ENCODE assay signal across 7 cellular contexts in the genomic region with DNA sequence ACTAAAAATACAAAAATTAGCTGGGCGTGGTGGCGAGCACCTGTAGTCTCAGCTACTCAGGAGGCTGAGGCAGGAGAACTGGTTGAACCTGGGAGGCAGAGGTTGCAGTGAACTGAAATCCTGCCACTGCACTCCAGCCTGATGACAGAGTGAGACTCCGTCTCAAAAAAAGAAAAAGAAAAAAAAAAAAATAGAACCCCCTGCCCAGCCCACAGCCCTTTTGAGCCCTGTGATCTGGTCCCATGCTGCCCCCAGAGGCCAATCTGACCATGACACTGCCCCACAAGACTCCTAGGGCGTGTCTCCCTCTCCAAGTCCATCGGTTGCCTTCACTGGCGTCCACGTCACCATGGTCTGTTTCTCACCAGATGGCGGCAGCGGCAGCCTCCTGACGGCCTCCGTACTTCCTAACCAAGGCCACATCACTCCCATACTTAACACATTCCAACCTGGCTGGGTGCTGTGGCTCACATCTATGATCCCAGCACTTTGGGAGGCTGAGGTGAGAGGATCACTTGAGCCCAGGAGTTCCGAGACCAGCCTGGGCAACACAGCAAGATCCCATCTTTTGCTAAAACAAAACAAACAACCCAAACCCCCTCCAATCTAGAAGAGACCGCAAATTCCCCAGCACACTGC. TPM values are rescaled to one million over a fixed set of nuclear protein-coding genes. Genes with fewer than 3 reads are reported as not detected.
A peak's percentile ranks its signal among the peaks of the same experiment; 100 is the strongest.
DNase-seq lines count a peak whose midpoint lies in the region; ATAC-seq and TF ChIP-seq lines count a peak whose summit lies in the region.

No MANE protein-coding gene starts in this region.

- H3K36me3 ChIP-seq in DOHH2 (ENCODE audit: control insufficient read depth, low read length) (peaks cover 32% of the 10 kb centered on the region), heart right ventricle (peaks cover 0 to 54% (median 18%) of the 10 kb centered on the region in 9 donors)

- peak; percentile 80 for TF ChIP-seq CTCF in DOHH2 (IDR thresholded peaks at IDR 0.05; ENCODE audit: low read depth, low read length, poor library complexity, severe bottlenecking)
- peak in 8 of 9 donors; percentile 23 to 56 (median 49) for TF ChIP-seq CTCF in heart right ventricle (IDR thresholded peaks at IDR 0.05)

- ATAC-seq in heart right ventricle = peak in 1 of 8 donors; percentile 26

- H3K4me1 ChIP-seq in DOHH2 (ENCODE audit: control insufficient read depth, low read length) (peaks cover 5% of the 10 kb centered on the region), heart right ventricle (peaks cover 0 to 6% (median 0%) of the 10 kb centered on the region in 9 donors)

- H3F3A ChIP-seq in DOHH2 (ENCODE audit: control insufficient read depth, insufficient read depth) = no peaks in the 10 kb centered on the region

- WGBS in heart right ventricle, 2 donors = 72 to 78% methylated on average over 13 of the region's 13 CpGs

- H3K27me3 ChIP-seq in DOHH2 (ENCODE audit: control insufficient read depth, low read length) = no peaks in the 10 kb centered on the region
- no peaks in the 10 kb centered on the region for H3K27me3 ChIP-seq in heart right ventricle

- H4K20me1 ChIP-seq in DOHH2 (ENCODE audit: control insufficient read depth, insufficient read depth, low read depth, low read length) = no peaks in the 10 kb centered on the region

- H3K9me2 ChIP-seq in DOHH2 (replicated peaks; ENCODE audit: control insufficient read depth, low read length) = no peaks in the 10 kb centered on the region

- peak; percentile 61 for DNase-seq in HT-29 (ENCODE audit: low spot score)
- peak; percentile 47 for DNase-seq in activated CD4-positive, CD25-positive, alpha-beta regulatory T cell treated with anti-CD3 and anti-CD28 coated beads, Interleukin-2, amount 50 U/mL, for 72 hours
- no peak for DNase-seq in heart right ventricle
- DNase-seq in stimulated activated CD4-positive, alpha-beta T cell treated with anti-CD3 and anti-CD28 coated beads, Interleukin-4, amount 100 ng/mL, for 1 hour = peak; percentile 34
- DNase-seq in cerebellar nuclear complex (lab: John Stamatoyannopoulos, UW) = no peak
- no peak for DNase-seq in foreskin melanocyte

- no peak overlapping the region for H3K4me2 ChIP-seq in DOHH2 (ENCODE audit: low read length)

- H3K9me3 ChIP-seq in DOHH2 (ENCODE audit: control insufficient read depth, insufficient read depth, low read length) = no peaks in the 10 kb centered on the region
- no peaks in the 10 kb centered on the region for H3K9me3 ChIP-seq in heart right ventricle

- no peaks in the 10 kb centered on the region for H3K79me2 ChIP-seq in DOHH2 (ENCODE audit: control insufficient read depth, low read length)

- intact Hi-C loops in heart right ventricle (cut with DNase I) = no loop called here

- no peak overlapping the region for H3K4me3 ChIP-seq in DOHH2 (ENCODE audit: low read length)
- no peak overlapping the region for H3K4me3 ChIP-seq in heart right ventricle

- H3K27ac ChIP-seq in DOHH2 (ENCODE audit: low read depth, low read length) (no peak overlapping the region), heart right ventricle (no peak overlapping the region)

RNA-seq across cellular contexts. Expression of a gene that starts 18.0 kb away (rescaled TPM):
- 61.6 and 71.7 TPM in 2 replicates for total RNA-seq in HT-29 (2014; rRNA removed; shearing (Covaris generic))
- total RNA-seq in heart right ventricle = 1 to 10 TPM in 9 of 10 donors, under 1 TPM in 1; 0.88 to 2.7 (median 1.8) TPM
- polyA plus RNA-seq in heart right ventricle = 1 to 10 TPM; 2.5 to 3.4 TPM

RNA-seq across cellular contexts. Expression of a gene that starts 18.1 kb away (rescaled TPM):
- 127 and 151 TPM in 2 replicates for total RNA-seq in HT-29 (2014; rRNA removed; shearing (Covaris generic))
- 10 to 100 TPM; 63.4 to 89.9 (median 66.8) TPM for total RNA-seq in heart right ventricle
- polyA plus RNA-seq in heart right ventricle = 100 to 1,000 TPM; 123 to 134 TPM

RNA-seq across cellular contexts. Expression of a gene that starts 18.2 kb away (rescaled TPM):
- total RNA-seq in HT-29 (2014; rRNA removed; shearing (Covaris generic)) = 6.7 and 7.4 TPM in 2 replicates
- total RNA-seq in heart right ventricle = 10 to 100 TPM; 12.1 to 20.8 (median 15.8) TPM
- polyA plus RNA-seq in heart right ventricle = 1 to 10 TPM; 9.1 TPM

RNA-seq across cellular contexts. Expression of a gene that starts 33.8 kb away (rescaled TPM):
- total RNA-seq in HT-29 (2014; rRNA removed; shearing (Covaris generic)) = 0.28 and 0.73 TPM in 2 replicates
- total RNA-seq in heart right ventricle = 1 to 10 TPM; 1.1 to 3.6 (median 2.2) TPM
- polyA plus RNA-seq in heart right ventricle = 1 to 10 TPM; 1.2 to 1.4 TPM

RNA-seq across cellular contexts. Expression of a gene that starts 37.1 kb away (rescaled TPM):
- total RNA-seq in HT-29 (2014; rRNA removed; shearing (Covaris generic)) = 226 and 243 TPM in 2 replicates
- 10 to 100 TPM; 20.0 to 36.8 (median 29.6) TPM for total RNA-seq in heart right ventricle
- 10 to 100 TPM; 26.8 to 36.6 TPM for polyA plus RNA-seq in heart right ventricle

Comparison
In these comparisons a context has a peak if more than half of its experiments do, and no peak if none do; other contexts are left out.
1. DNase-seq: peak in HT-29 (single experiment), activated CD4-positive, CD25-positive, alpha-beta regulatory T cell treated with anti-CD3 and anti-CD28 coated beads, Interleukin-2, amount 50 U/mL, for 72 hours (single experiment) and stimulated activated CD4-positive, alpha-beta T cell treated with anti-CD3 and anti-CD28 coated beads, Interleukin-4, amount 100 ng/mL, for 1 hour (single experiment); none in heart right ventricle (0 of 2), cerebellar nuclear complex (0 of 2) and foreskin melanocyte (single experiment).
2. RNA of a gene that starts 18.0 kb away (total RNA-seq): 61.6 to 71.7 TPM in HT-29; 0.88 to 2.7 TPM in heart right ventricle; every median in the first group is over 10 times any median in the second.